Comparison of ENCODE assay signal across 9 cellular contexts in the genomic region with DNA sequence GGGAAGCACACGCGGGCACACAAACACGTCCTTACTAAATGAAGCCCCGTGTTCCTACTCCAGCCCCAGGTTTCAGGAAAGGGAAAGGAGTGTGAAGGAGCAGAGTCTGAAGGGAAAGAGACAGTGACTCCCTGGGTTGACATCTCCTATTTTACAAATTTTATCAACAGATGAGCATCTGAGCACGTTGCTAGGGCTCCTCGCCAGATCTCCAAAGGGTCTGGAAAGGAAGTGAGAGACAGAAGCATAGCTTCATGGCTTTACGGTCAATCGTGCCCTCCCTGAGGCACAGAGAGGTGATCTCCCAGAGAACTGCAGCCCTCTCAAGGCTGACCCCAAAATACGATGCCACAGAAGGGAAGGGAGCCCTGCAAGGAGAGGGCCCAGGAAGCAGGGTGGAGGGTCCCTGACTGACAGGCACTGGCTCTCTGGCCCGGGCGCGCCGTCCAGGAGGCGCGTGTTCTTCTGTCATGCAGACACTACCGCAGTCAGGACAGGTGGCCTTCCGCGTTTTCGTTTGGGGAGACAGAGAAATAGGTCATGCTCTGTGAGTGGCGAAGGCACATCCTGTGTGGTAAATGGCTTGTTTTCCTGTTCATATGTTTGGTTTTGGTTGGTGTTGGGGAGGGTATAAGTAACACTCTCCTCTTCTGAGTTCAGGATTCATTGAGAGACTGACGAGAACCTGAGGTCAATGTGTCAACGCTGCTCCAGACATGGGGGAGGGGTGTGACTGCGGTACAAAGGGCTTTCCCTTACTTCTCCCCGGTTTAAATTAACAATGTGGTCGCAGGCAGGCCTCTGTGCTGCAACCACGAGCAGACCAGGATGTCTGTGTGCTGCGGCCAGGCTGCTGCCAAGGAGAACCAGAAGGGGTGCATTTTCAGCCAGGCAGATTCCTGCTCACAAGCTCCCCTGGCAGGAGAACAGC.
DNase-seq lines count a peak whose midpoint lies in the region; ATAC-seq and TF ChIP-seq lines count a peak whose summit lies in the region.
"Had no signal": no experiment of that assay in that cellular context is flagged by ENCODE, and none has a peak within 500 bp of the region (broad histone marks: within the 10 kb centered on the region; RNA-seq: fewer than 3 reads in every experiment).

No MANE protein-coding gene starts in this region.

- TF ChIP-seq CTCF in choroid plexus epithelial cell (conservative IDR thresholded peaks at IDR 0.05; ENCODE audit: low read depth, low read length) = no peak
- no peak for TF ChIP-seq CTCF in heart left ventricle (IDR thresholded peaks at IDR 0.05)

- H3K4me1 ChIP-seq in heart left ventricle = peaks cover 0 to 4% (median 0%) of the 10 kb centered on the region in 12 donors
- H3K4me1 ChIP-seq: SJCRH30 had no signal

- no peaks in the 10 kb centered on the region for H3K36me3 ChIP-seq in heart left ventricle
- H3K36me3 ChIP-seq: SJCRH30 had no signal

- CTCF ChIA-PET in activated CD4-positive, alpha-beta T cell treated with anti-CD3 and anti-CD28 coated beads for 36 hours (lab: Charles Lee) = interaction anchor here (0.7 to 1.6 kb wide), 2 partner anchors 29 to 348 kb away, joined by 3 read pairs; no protein-coding TSS in a partner anchor

- H3K27me3 Mint-ChIP-seq in activated CD4-positive, alpha-beta T cell treated with anti-CD3 and anti-CD28 coated beads for 36 hours = no peaks in the 10 kb centered on the region
- H3K27me3 Mint-ChIP-seq in stimulated activated naive B cell treated with anti-CD40 and anti-IgM and Interleukin-4, amounts not matched to agents 10 μg/mL and 1 μg/mL and 100 μg/mL, for 72 hours = no peaks in the 10 kb centered on the region

- H3K4me3 ChIP-seq in choroid plexus epithelial cell (ENCODE audit: low read depth, low read length) = no peak overlapping the region
- no peak overlapping the region for H3K4me3 ChIP-seq in heart left ventricle
- H3K4me3 ChIP-seq: SJCRH30 had no signal

- peak; percentile 94 for ATAC-seq in activated CD4-positive, alpha-beta T cell treated with anti-CD3 and anti-CD28 coated beads for 36 hours
- ATAC-seq in stimulated activated naive B cell treated with anti-CD40 and anti-IgM and Interleukin-4, amounts not matched to agents 10 μg/mL and 1 μg/mL and 100 μg/mL, for 72 hours (replicated peaks) = peak; percentile 18 to 51
- ATAC-seq in heart left ventricle (no peak), HG03045 (IDR thresholded peaks at IDR 0.05; ENCODE audit: unreplicated experiment) (no peak)

- TF ChIP-seq POLR2A in heart left ventricle (IDR thresholded peaks at IDR 0.05) = no peak

- H3K9me3 Mint-ChIP-seq in activated CD4-positive, alpha-beta T cell treated with anti-CD3 and anti-CD28 coated beads for 36 hours (ENCODE audit: low read depth) = no peaks in the 10 kb centered on the region
- no peaks in the 10 kb centered on the region for H3K9me3 Mint-ChIP-seq in stimulated activated naive B cell treated with anti-CD40 and anti-IgM and Interleukin-4, amounts not matched to agents 10 μg/mL and 1 μg/mL and 100 μg/mL, for 72 hours

- H3K4me3 Mint-ChIP-seq in activated CD4-positive, alpha-beta T cell treated with anti-CD3 and anti-CD28 coated beads for 36 hours = peak overlapping the region; percentile 34
- no peak overlapping the region for H3K4me3 Mint-ChIP-seq in stimulated activated naive B cell treated with anti-CD40 and anti-IgM and Interleukin-4, amounts not matched to agents 10 μg/mL and 1 μg/mL and 100 μg/mL, for 72 hours

- peaks cover 28% of the 10 kb centered on the region for H3K4me1 Mint-ChIP-seq in activated CD4-positive, alpha-beta T cell treated with anti-CD3 and anti-CD28 coated beads for 36 hours
- H3K4me1 Mint-ChIP-seq in stimulated activated naive B cell treated with anti-CD40 and anti-IgM and Interleukin-4, amounts not matched to agents 10 μg/mL and 1 μg/mL and 100 μg/mL, for 72 hours = peaks cover 5 to 8% of the 10 kb centered on the region in 2 donors

- H3K9me3 ChIP-seq in heart left ventricle = no peaks in the 10 kb centered on the region
- H3K9me3 ChIP-seq: SJCRH30 had no signal

- intact Hi-C loops in activated CD4-positive, alpha-beta T cell treated with anti-CD3 and anti-CD28 coated beads for 36 hours (cut with DNase I, micrococcal nuclease) = no loop called here
- intact Hi-C loops in heart left ventricle (cut with DNase I) = no loop called here

- no peaks in the 10 kb centered on the region for H3K36me3 Mint-ChIP-seq in activated CD4-positive, alpha-beta T cell treated with anti-CD3 and anti-CD28 coated beads for 36 hours (ENCODE audit: low read depth)
- H3K36me3 Mint-ChIP-seq in stimulated activated naive B cell treated with anti-CD40 and anti-IgM and Interleukin-4, amounts not matched to agents 10 μg/mL and 1 μg/mL and 100 μg/mL, for 72 hours = no peaks in the 10 kb centered on the region

- no peak overlapping the region for H3K27ac ChIP-seq in heart left ventricle
- H3K27ac ChIP-seq: SJCRH30 had no signal

- H3K27ac Mint-ChIP-seq in activated CD4-positive, alpha-beta T cell treated with anti-CD3 and anti-CD28 coated beads for 36 hours = peak overlapping the region; percentile 15
- no peak overlapping the region for H3K27ac Mint-ChIP-seq in stimulated activated naive B cell treated with anti-CD40 and anti-IgM and Interleukin-4, amounts not matched to agents 10 μg/mL and 1 μg/mL and 100 μg/mL, for 72 hours

- POLR2A ChIA-PET in activated CD4-positive, alpha-beta T cell treated with anti-CD3 and anti-CD28 coated beads for 36 hours (lab: Charles Lee) = no interaction called here

- peak; percentile 76 for DNase-seq in activated CD4-positive, alpha-beta T cell treated with anti-CD3 and anti-CD28 coated beads for 36 hours
- DNase-seq in activated CD4-positive, alpha-beta T cell treated with anti-CD3 and anti-CD28 coated beads for 1 hour = no peak
- peak; percentile 48 for DNase-seq in T-helper 9 cell
- peak; percentile 24 for DNase-seq in choroid plexus epithelial cell (ENCODE audit: low read depth)
- no peak for DNase-seq in stimulated activated naive B cell treated with anti-CD40 and anti-IgM and Interleukin-4, amounts not matched to agents 10 μg/mL and 1 μg/mL and 100 μg/mL, for 72 hours
- DNase-seq in OCI-M2 (lab: John Stamatoyannopoulos, UW; ENCODE audit: unreplicated experiment) = no peak
- DNase-seq in heart left ventricle = no peak

- 62 to 70% (median 68%) methylated on average over 27 of the region's 27 CpGs for WGBS in heart left ventricle, 4 donors

- no peaks in the 10 kb centered on the region for H3K27me3 ChIP-seq in heart left ventricle
- H3K27me3 ChIP-seq: SJCRH30 had no signal

Comparison
In these comparisons a context has a peak if more than half of its experiments do, and no peak if none do; other contexts are left out.
1. DNase-seq: peak in activated CD4-positive, alpha-beta T cell treated with anti-CD3 and anti-CD28 coated beads for 36 hours (single experiment), T-helper 9 cell (single experiment) and choroid plexus epithelial cell (single experiment); none in activated CD4-positive, alpha-beta T cell treated with anti-CD3 and anti-CD28 coated beads for 1 hour (single experiment), stimulated activated naive B cell treated with anti-CD40 and anti-IgM and Interleukin-4, amounts not matched to agents 10 μg/mL and 1 μg/mL and 100 μg/mL, for 72 hours (single experiment), OCI-M2 (single experiment) and heart left ventricle (0 of 5).
2. ATAC-seq: peak in activated CD4-positive, alpha-beta T cell treated with anti-CD3 and anti-CD28 coated beads for 36 hours (single experiment) and stimulated activated naive B cell treated with anti-CD40 and anti-IgM and Interleukin-4, amounts not matched to agents 10 μg/mL and 1 μg/mL and 100 μg/mL, for 72 hours (2 of 2); none in heart left ventricle (0 of 4) and HG03045 (single experiment).